10 cellular contexts compared by ENCODE assay signal in the genomic region with DNA sequence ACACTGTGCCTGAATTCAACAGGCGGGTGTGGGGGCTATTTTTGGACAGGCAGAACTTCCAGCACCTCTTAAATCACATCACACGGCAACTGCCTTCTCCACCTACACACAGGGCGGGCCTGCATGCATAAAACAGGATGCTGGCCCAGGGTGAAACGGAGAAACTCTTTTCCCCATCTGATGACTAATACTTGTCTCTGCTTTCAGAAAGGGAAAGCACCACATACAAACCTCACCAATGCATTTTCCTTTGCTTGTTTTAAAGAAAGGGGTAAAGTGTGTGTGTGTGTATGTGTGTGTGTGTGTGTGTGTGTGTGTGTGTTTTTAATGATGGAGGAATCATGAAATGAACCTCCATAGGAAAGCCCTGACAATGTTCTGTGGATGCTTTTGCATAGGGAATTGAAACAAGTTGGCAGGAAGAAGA. TPM values are rescaled to one million over a fixed set of nuclear protein-coding genes. Genes with fewer than 3 reads are reported as not detected.
DNase-seq lines count a peak whose midpoint lies in the region; ATAC-seq and TF ChIP-seq lines count a peak whose summit lies in the region.
"Had no signal": no experiment of that assay in that cellular context is flagged by ENCODE, and none has a peak within 500 bp of the region (broad histone marks: within the 10 kb centered on the region; RNA-seq: fewer than 3 reads in every experiment).

No MANE protein-coding gene starts in this region.

- no peak overlapping the region for H3K27ac ChIP-seq in OCI-LY3 (ENCODE audit: low read length)
- H3K27ac ChIP-seq: heart right ventricle had no signal

- no peak for TF ChIP-seq CTCF in OCI-LY3 (IDR thresholded peaks at IDR 0.05; ENCODE audit: low read depth, low read length)

- H3K9ac ChIP-seq in OCI-LY3 (ENCODE audit: low read length), result no peak overlapping the region

- no peaks in the 10 kb centered on the region for H3K36me3 ChIP-seq in OCI-LY3 (replicated peaks; ENCODE audit: low read depth, low read length)
- H3K36me3 ChIP-seq: heart right ventricle had no signal

- H3K27me3 ChIP-seq in OCI-LY3 (ENCODE audit: low read depth, low read length), result peaks cover 4% of the 10 kb centered on the region; the same call in 1 of the 2 replicates

- H2AFZ ChIP-seq in OCI-LY3 (ENCODE audit: low read depth, low read length), result no peak overlapping the region

- H3K9me3 ChIP-seq in OCI-LY3 (ENCODE audit: insufficient read depth, low read length), result no peaks in the 10 kb centered on the region
- H3K9me3 ChIP-seq: heart right ventricle had no signal

- DNase-seq in H4 (ENCODE audit: low spot score) (peak; percentile 78), inferior parietal cortex (ENCODE audit: extremely low spot score) (peak; percentile 5), midbrain (lab: John Stamatoyannopoulos, UW) (no peak), NCI-H345 treated with DMSO at 0.1 percent for 48 hours (lab: John Stamatoyannopoulos, UW; ENCODE audit: unreplicated experiment) (no peak), DMS79 (lab: John Stamatoyannopoulos, UW) (no peak), foreskin melanocyte (no peak)
- DNase-seq: heart right ventricle had no signal

- H4K20me1 ChIP-seq in OCI-LY3 (ENCODE audit: insufficient read depth, low read length), result no peaks in the 10 kb centered on the region

- ATAC-seq in GM18517 (IDR thresholded peaks at IDR 0.05; ENCODE audit: unreplicated experiment), result peak; percentile 100
- ATAC-seq: Panc1 had no signal

- H3K4me1 ChIP-seq in OCI-LY3 (ENCODE audit: low read length), result peaks cover 12% of the 10 kb centered on the region
- H3K4me1 ChIP-seq: heart right ventricle had no signal

- H3K4me3 ChIP-seq in OCI-LY3 (ENCODE audit: low read length), result peak overlapping the region; percentile 43; the same call in 1 of the 2 replicates
- H3K4me3 ChIP-seq: heart right ventricle had no signal

- H3K79me2 ChIP-seq in OCI-LY3 (ENCODE audit: low read length), result no peaks in the 10 kb centered on the region

- H3K4me2 ChIP-seq in OCI-LY3 (ENCODE audit: low read length), result peak overlapping the region; percentile 70

RNA-seq across cellular contexts. Expression of a gene that starts 48.5 kb away (rescaled TPM):
- total RNA-seq in H4 (2014; rRNA removed; shearing (Covaris generic)), result 0.10 and 0.45 TPM in 2 replicates

Comparison
In these comparisons a context has a peak if more than half of its experiments do, and no peak if none do; other contexts are left out.
1. DNase-seq: peak in H4 (single experiment) and inferior parietal cortex (single experiment); none in midbrain (single experiment), NCI-H345 treated with DMSO at 0.1 percent for 48 hours (single experiment), DMS79 (single experiment) and foreskin melanocyte (single experiment).